Comparison of ENCODE assay signal across 1 cellular context in genomic region chr17:58382108-58382884, GRCh38.
TF ChIP-seq lines count a peak whose summit lies in the region.

No MANE protein-coding gene starts in this region.

TF ChIP-seq in HCT116, 20 proteins besides CTCF, POLR2A, EP300 and RAD21 (continued from another document):
- TF ChIP-seq ATF3 (IDR thresholded peaks at IDR 0.05) (no peak), MAX (IDR thresholded peaks at IDR 0.05) (no peak), SIN3A (IDR thresholded peaks at IDR 0.05; ENCODE audit: low read depth) (no peak), ELF1 (IDR thresholded peaks at IDR 0.05; ENCODE audit: borderline replicate concordance, low read depth) (no peak), JUND (IDR thresholded peaks at IDR 0.05) (no peak), EZH2phosphoT487 (IDR thresholded peaks at IDR 0.05; ENCODE audit: borderline replicate concordance) (no peak)
